In genomic region chr5:36712719-36713118, GRCh38 we compare ENCODE assay signal across 18 cellular contexts.
"Had no signal": no experiment of that assay in that cellular context is flagged by ENCODE, and none has a peak within 500 bp of the region (broad histone marks: within the 10 kb centered on the region; RNA-seq: fewer than 3 reads in every experiment).

No MANE protein-coding gene starts in this region.

- H3K79me2 ChIP-seq: hepatocyte had no signal

- H3K36me3 Mint-ChIP-seq: stimulated activated effector memory CD8-positive, alpha-beta T cell treated with anti-CD3 and anti-CD28 coated beads, Interleukin-12 subunit alpha, Interleukin-12 subunit beta, amount 100 ng/mL, for 72 hours had no signal

- H3K4me1 Mint-ChIP-seq: nephron progenitor cell; stimulated activated effector memory CD8-positive, alpha-beta T cell treated with anti-CD3 and anti-CD28 coated beads, Interleukin-12 subunit alpha, Interleukin-12 subunit beta, amount 100 ng/mL, for 72 hours had no signal

- H3K9me3 ChIP-seq: gastrocnemius medialis had no signal

- H3K27ac Mint-ChIP-seq: dendritic cell treated with granulocyte-macrophage colony-stimulating factor and Interleukin-4, amounts not matched to agents 40 ng/mL and 50 ng/mL, for 4 days; effector memory CD8-positive, alpha-beta T cell; naive thymus-derived CD4-positive, alpha-beta T cell; nephron progenitor cell; stimulated activated effector memory CD8-positive, alpha-beta T cell treated with anti-CD3 and anti-CD28 coated beads, Interleukin-12 subunit alpha, Interleukin-12 subunit beta, amount 100 ng/mL, for 72 hours had no signal

- H2AFZ ChIP-seq: hepatocyte had no signal

- ATAC-seq: effector memory CD8-positive, alpha-beta T cell; gastrocnemius medialis; left colon; naive thymus-derived CD4-positive, alpha-beta T cell; psoas muscle; stimulated activated effector memory CD8-positive, alpha-beta T cell treated with anti-CD3 and anti-CD28 coated beads, Interleukin-12 subunit alpha, Interleukin-12 subunit beta, amount 100 ng/mL, for 72 hours; stimulated activated naive CD8-positive, alpha-beta T cell treated with anti-CD3 and anti-CD28 coated beads, Interleukin-15, Interleukin-2, amounts not matched to agents 100 U/mL and 50 U/mL, for 24 hours had no signal

- H3K4me3 Mint-ChIP-seq: dendritic cell treated with granulocyte-macrophage colony-stimulating factor and Interleukin-4, amounts not matched to agents 40 ng/mL and 50 ng/mL, for 4 days; effector memory CD8-positive, alpha-beta T cell; naive thymus-derived CD4-positive, alpha-beta T cell; nephron progenitor cell; stimulated activated effector memory CD8-positive, alpha-beta T cell treated with anti-CD3 and anti-CD28 coated beads, Interleukin-12 subunit alpha, Interleukin-12 subunit beta, amount 100 ng/mL, for 72 hours had no signal

- FAIRE-seq: colon had no signal

- DNase-seq: cerebellar nuclear complex; effector memory CD8-positive, alpha-beta T cell; gastrocnemius medialis; left colon; mammary epithelial cell; naive thymus-derived CD4-positive, alpha-beta T cell; nephron progenitor cell; psoas muscle; retina; right lobe of liver; stimulated activated CD4-positive, alpha-beta T cell treated with anti-CD3 and anti-CD28 coated beads, Interleukin-4, amount 100 ng/mL, for 1 hour; stimulated activated CD8-positive, alpha-beta memory T cell treated with anti-CD3 and anti-CD28 coated beads, Interleukin-4, amount 100 ng/mL, for 48 hours; stimulated activated naive CD8-positive, alpha-beta T cell treated with anti-CD3 and anti-CD28 coated beads, Interleukin-15, Interleukin-2, amounts not matched to agents 100 U/mL and 50 U/mL, for 24 hours had no signal

- H3K9me3 Mint-ChIP-seq: dendritic cell treated with granulocyte-macrophage colony-stimulating factor and Interleukin-4, amounts not matched to agents 40 ng/mL and 50 ng/mL, for 4 days; effector memory CD8-positive, alpha-beta T cell; stimulated activated effector memory CD8-positive, alpha-beta T cell treated with anti-CD3 and anti-CD28 coated beads, Interleukin-12 subunit alpha, Interleukin-12 subunit beta, amount 100 ng/mL, for 72 hours had no signal

- H3K27me3 Mint-ChIP-seq: dendritic cell treated with granulocyte-macrophage colony-stimulating factor and Interleukin-4, amounts not matched to agents 40 ng/mL and 50 ng/mL, for 4 days had no signal

- H3K27ac ChIP-seq: gastrocnemius medialis, hepatocyte, psoas muscle, right lobe of liver, tibial nerve had no signal

- H3K4me2 ChIP-seq: hepatocyte had no signal

- H3K4me3 ChIP-seq: gastrocnemius medialis, hepatocyte, psoas muscle, right lobe of liver, tibial nerve had no signal

- H3K27me3 ChIP-seq: gastrocnemius medialis, hepatocyte, right lobe of liver, tibial nerve had no signal

- H3K36me3 ChIP-seq: gastrocnemius medialis, right lobe of liver, tibial nerve had no signal

- H3K4me1 ChIP-seq: gastrocnemius medialis, psoas muscle, right lobe of liver, tibial nerve had no signal
